In the genomic region with DNA sequence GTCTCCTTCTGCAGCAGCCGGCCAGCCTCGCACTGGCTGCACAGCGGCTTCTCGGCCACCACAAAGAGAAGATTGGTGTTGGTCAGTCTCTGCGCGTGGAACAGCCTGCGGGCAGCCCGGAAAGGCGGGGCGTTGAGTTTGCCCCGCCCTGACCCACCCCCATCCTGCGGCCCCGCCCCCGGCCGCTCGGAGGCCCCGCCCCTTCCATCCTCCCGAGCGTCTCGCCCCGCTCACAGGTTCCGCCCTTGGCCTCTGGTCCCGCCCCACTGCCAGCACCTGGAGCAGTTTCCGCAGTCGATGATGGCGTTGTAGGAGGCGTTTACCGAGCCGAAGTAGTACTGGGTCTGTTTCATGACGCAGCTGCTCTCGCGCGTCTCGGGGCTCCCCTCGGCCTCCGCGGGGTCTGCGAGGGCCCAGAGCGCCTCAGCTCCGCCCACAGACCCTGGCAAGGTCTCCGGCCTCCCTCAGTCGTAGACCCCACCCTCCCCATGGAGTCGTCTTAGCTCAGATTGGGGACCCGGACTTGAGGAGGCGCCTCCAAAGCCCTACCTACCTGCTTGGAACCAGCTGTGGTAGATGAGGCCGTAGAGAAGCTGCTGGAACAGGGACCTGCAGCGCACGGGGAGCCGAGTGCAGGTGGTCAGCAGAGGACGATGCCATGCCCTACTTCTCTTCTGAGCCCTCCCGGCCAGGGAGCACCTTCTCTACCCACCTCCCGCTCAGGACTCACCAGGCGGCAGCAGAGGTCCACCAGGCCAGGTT, we compare ENCODE assay signal across 8 cellular contexts. TPM values are rescaled to one million over a fixed set of nuclear protein-coding genes. Genes with fewer than 3 reads are reported as not detected.
DNase-seq lines count a peak whose midpoint lies in the region; ATAC-seq and TF ChIP-seq lines count a peak whose summit lies in the region.

No MANE protein-coding gene starts in this region.

- intact Hi-C loops in activated CD4-positive, alpha-beta memory T cell treated with anti-CD3 and anti-CD28 coated beads for 36 hours (cut with micrococcal nuclease), result loop anchor here (1.0 to 5.0 kb wide), 2 partner anchors 15 to 182 kb away; a partner anchor contains a TSS

- H3K36me3 Mint-ChIP-seq in activated CD4-positive, alpha-beta memory T cell treated with anti-CD3 and anti-CD28 coated beads for 36 hours, result no peaks in the 10 kb centered on the region

- peak; percentile 91 for ATAC-seq in HG02623 (IDR thresholded peaks at IDR 0.05; ENCODE audit: unreplicated experiment)

- in situ Hi-C loops in GM13977 (cut with MboI; ENCODE audit: low pct_unique_long_range_greater_than_20kb, low sequenced_read_pairs, unreplicated experiment), result no loop called here

- peaks cover 10% of the 10 kb centered on the region for H3K4me1 ChIP-seq in ectodermal cell (ENCODE audit: control insufficient read depth, insufficient read depth, low read length)

- peak; percentile 96 for DNase-seq in GM13977 (ENCODE audit: low spot score)
- peak; percentile 16 for DNase-seq in NCI-H2029 treated with DMSO at 0.1 percent for 48 hours (lab: John Stamatoyannopoulos, UW)
- DNase-seq in activated CD4-positive, alpha-beta memory T cell treated with anti-CD3 and anti-CD28 coated beads for 36 hours, result peak; percentile 97
- peak; percentile 62 for DNase-seq in medulla oblongata (ENCODE audit: extremely low spot score)
- peak; percentile 78 for DNase-seq in stimulated activated CD8-positive, alpha-beta memory T cell treated with anti-CD3 and anti-CD28 coated beads, Interleukin-12 subunit alpha, Interleukin-12 subunit beta, amount 100 ng/mL, for 24 hours (ENCODE audit: extremely low read depth)
- DNase-seq in NCI-H1694 treated with DMSO at 0.1 percent for 48 hours (lab: John Stamatoyannopoulos, UW), result no peak

- CTCF ChIA-PET in activated CD4-positive, alpha-beta memory T cell treated with anti-CD3 and anti-CD28 coated beads for 36 hours (lab: Charles Lee), result interaction anchor here (1.0 to 2.2 kb wide), 2 partner anchors 171 to 177 kb away, joined by 4 to 11 read pairs; no protein-coding TSS in a partner anchor

- H3K27me3 Mint-ChIP-seq in activated CD4-positive, alpha-beta memory T cell treated with anti-CD3 and anti-CD28 coated beads for 36 hours, result no peaks in the 10 kb centered on the region

- H3K4me1 Mint-ChIP-seq in activated CD4-positive, alpha-beta memory T cell treated with anti-CD3 and anti-CD28 coated beads for 36 hours (ENCODE audit: low read depth), result peaks cover 20% of the 10 kb centered on the region

- no peaks in the 10 kb centered on the region for H3K36me3 ChIP-seq in ectodermal cell (ENCODE audit: control insufficient read depth, insufficient read depth, low read length)

- WGBS in ectodermal cell, 2 experiments, result 7 to 8% methylated on average over 53 of the region's 53 CpGs

- peak overlapping the region; percentile 43 for H3K4me3 ChIP-seq in ectodermal cell (ENCODE audit: insufficient read depth, low read depth, low read length)

- H3K9me3 Mint-ChIP-seq in activated CD4-positive, alpha-beta memory T cell treated with anti-CD3 and anti-CD28 coated beads for 36 hours, result no peaks in the 10 kb centered on the region

- peak; percentile 13 for TF ChIP-seq CTCF in GM13977 (IDR thresholded peaks at IDR 0.05; ENCODE audit: extremely low read depth, insufficient read depth, missing control alignments)

- POLR2A ChIA-PET in activated CD4-positive, alpha-beta memory T cell treated with anti-CD3 and anti-CD28 coated beads for 36 hours (lab: Charles Lee), result interaction anchor here (0.8 to 1.7 kb wide), 3 partner anchors 15 to 28 kb away, joined by 3 to 5 read pairs (median 4); a partner anchor contains a TSS

- peaks cover 26% of the 10 kb centered on the region for H3K27me3 ChIP-seq in ectodermal cell (ENCODE audit: control insufficient read depth, insufficient read depth, low read length, poor library complexity, severe bottlenecking)

- H3K27ac ChIP-seq in ectodermal cell (ENCODE audit: insufficient read depth, low read depth, low read length, poor library complexity, severe bottlenecking), result no peak overlapping the region

- peak overlapping the region; percentile 51 for H3K27ac Mint-ChIP-seq in activated CD4-positive, alpha-beta memory T cell treated with anti-CD3 and anti-CD28 coated beads for 36 hours

- peak overlapping the region; percentile 75 for H3K4me3 Mint-ChIP-seq in activated CD4-positive, alpha-beta memory T cell treated with anti-CD3 and anti-CD28 coated beads for 36 hours

- H3K9me3 ChIP-seq in ectodermal cell (ENCODE audit: control insufficient read depth, low read length), result no peaks in the 10 kb centered on the region

RNA-seq across cellular contexts. Expression of a gene that starts 5.9 kb away (rescaled TPM):
- 10 to 100 TPM; 16.0 TPM for total RNA-seq in activated CD4-positive, alpha-beta memory T cell treated with anti-CD3 and anti-CD28 coated beads for 36 hours
- 25.8 TPM for polyA plus RNA-seq in ectodermal cell (2013, experiment 1 of 4)
- 29.5 TPM for polyA plus RNA-seq in ectodermal cell (2013, experiment 2 of 4)
- polyA plus RNA-seq in ectodermal cell (2013, experiment 3 of 4), result 25.7 TPM
- polyA plus RNA-seq in ectodermal cell (2013, experiment 4 of 4), result 29.0 TPM

RNA-seq across cellular contexts. Expression of a gene that starts 14.6 kb away (rescaled TPM):
- total RNA-seq in activated CD4-positive, alpha-beta memory T cell treated with anti-CD3 and anti-CD28 coated beads for 36 hours, result 10 to 100 TPM; 17.8 to 20.1 TPM
- polyA plus RNA-seq in ectodermal cell (2013, experiment 1 of 4), result 12.2 TPM
- 15.1 TPM for polyA plus RNA-seq in ectodermal cell (2013, experiment 2 of 4)
- 13.3 TPM for polyA plus RNA-seq in ectodermal cell (2013, experiment 3 of 4)
- polyA plus RNA-seq in ectodermal cell (2013, experiment 4 of 4), result 14.4 TPM

RNA-seq across cellular contexts. Expression of a gene that starts 14.7 kb away (rescaled TPM):
- total RNA-seq in activated CD4-positive, alpha-beta memory T cell treated with anti-CD3 and anti-CD28 coated beads for 36 hours, result 10 to 100 TPM; 33.2 to 35.8 TPM
- polyA plus RNA-seq in ectodermal cell (2013, experiment 1 of 4), result 30.4 TPM
- polyA plus RNA-seq in ectodermal cell (2013, experiment 2 of 4), result 28.8 TPM
- polyA plus RNA-seq in ectodermal cell (2013, experiment 3 of 4), result 36.7 TPM
- 31.7 TPM for polyA plus RNA-seq in ectodermal cell (2013, experiment 4 of 4)

RNA-seq across cellular contexts. Expression of a gene that starts 19.7 kb away (rescaled TPM):
- under 1 TPM; 0.94 to 1.00 TPM for total RNA-seq in activated CD4-positive, alpha-beta memory T cell treated with anti-CD3 and anti-CD28 coated beads for 36 hours
- 3.7 TPM for polyA plus RNA-seq in ectodermal cell (2013, experiment 1 of 4)
- polyA plus RNA-seq in ectodermal cell (2013, experiment 2 of 4), result 2.0 TPM
- polyA plus RNA-seq in ectodermal cell (2013, experiment 3 of 4), result 1.4 TPM
- polyA plus RNA-seq in ectodermal cell (2013, experiment 4 of 4), result 3.9 TPM

RNA-seq across cellular contexts. Expression of a gene that starts 24.6 kb away (rescaled TPM):
- 10 to 100 TPM; 48.8 to 52.6 TPM for total RNA-seq in activated CD4-positive, alpha-beta memory T cell treated with anti-CD3 and anti-CD28 coated beads for 36 hours
- polyA plus RNA-seq in ectodermal cell (2013, experiment 1 of 4), result 15.4 TPM
- 12.1 TPM for polyA plus RNA-seq in ectodermal cell (2013, experiment 2 of 4)
- polyA plus RNA-seq in ectodermal cell (2013, experiment 3 of 4), result 12.7 TPM
- polyA plus RNA-seq in ectodermal cell (2013, experiment 4 of 4), result 12.2 TPM
